8 cellular contexts compared by ENCODE assay signal in the genomic region with DNA sequence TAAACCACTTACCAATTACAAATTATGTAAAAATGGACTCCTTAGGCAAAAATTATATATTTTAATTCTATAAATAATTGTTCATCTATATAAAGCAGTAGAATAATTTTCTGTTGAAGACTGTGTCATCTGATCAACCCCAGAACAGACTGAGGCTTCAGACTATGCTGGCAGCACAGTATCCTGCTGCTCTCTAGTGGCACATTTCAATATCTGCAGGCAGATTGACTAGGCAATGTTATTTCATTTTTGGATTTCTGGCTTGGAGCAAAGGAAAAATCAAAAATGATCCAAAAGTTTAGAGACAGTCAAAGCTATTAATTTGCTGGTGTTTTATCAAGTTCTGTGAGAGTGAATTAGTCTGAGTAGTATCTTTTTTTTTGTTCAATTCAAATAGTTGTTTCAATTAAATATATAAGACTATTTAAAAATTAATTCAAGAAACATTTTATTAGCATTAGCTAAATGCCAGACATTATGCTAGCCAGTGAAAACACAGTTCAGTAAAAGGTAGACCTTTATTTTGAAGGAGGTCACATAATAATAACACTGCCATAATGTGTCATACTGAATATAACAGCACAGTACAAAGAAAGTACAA. TPM values are rescaled to one million over a fixed set of nuclear protein-coding genes. Genes with fewer than 3 reads are reported as not detected.
DNase-seq lines count a peak whose midpoint lies in the region; ATAC-seq, FAIRE-seq and TF ChIP-seq lines count a peak whose summit lies in the region.

No MANE protein-coding gene starts in this region.

- TF ChIP-seq CTCF in Loucy (conservative IDR thresholded peaks at IDR 0.05; ENCODE audit: low read length) (peak; percentile 84), pancreas (IDR thresholded peaks at IDR 0.05) (peak; percentile 22 to 81 (median 70))

- H3K9me3 ChIP-seq in Loucy (ENCODE audit: insufficient read depth, low read depth, low read length) (no peaks in the 10 kb centered on the region), pancreas (no peaks in the 10 kb centered on the region)

- no peaks in the 10 kb centered on the region for H4K20me1 ChIP-seq in Loucy (ENCODE audit: insufficient read depth, low read length, poor library complexity, severe bottlenecking)

- no peaks in the 10 kb centered on the region for H3K4me1 ChIP-seq in Loucy (ENCODE audit: insufficient read depth, low read length, poor library complexity, severe bottlenecking)
- no peaks in the 10 kb centered on the region for H3K4me1 ChIP-seq in pancreas

- peak; percentile 0 for DNase-seq in stimulated activated CD4-positive, alpha-beta T cell treated with anti-CD3 and anti-CD28 coated beads, Interleukin-12 subunit alpha, Interleukin-12 subunit beta, amount 100 ng/mL, for 4 hours
- no peak for DNase-seq in stimulated activated CD4-positive, alpha-beta T cell treated with anti-CD3 and anti-CD28 coated beads, Interleukin-2, amount 100 ng/mL, for 48 hours
- peak; percentile 44 for DNase-seq in fibroblast of gingiva (ENCODE audit: low read depth)
- peak in 4 of 6 donors; percentile 3 to 32 (median 17) for DNase-seq in pancreas
- DNase-seq in HCEC 1CT, result no peak

- H3K4me3 ChIP-seq in Loucy (ENCODE audit: low read length, poor library complexity, severe bottlenecking), result no peak overlapping the region
- no peak overlapping the region for H3K4me3 ChIP-seq in pancreas

- H3K4me2 ChIP-seq in Loucy (ENCODE audit: low read depth, low read length, poor library complexity, severe bottlenecking), result no peak overlapping the region

- no peak overlapping the region for H2AFZ ChIP-seq in Loucy (ENCODE audit: low read length)

- H3F3A ChIP-seq in Loucy (ENCODE audit: low read depth), result no peaks in the 10 kb centered on the region

- H3K79me2 ChIP-seq in Loucy (ENCODE audit: insufficient read depth, low read length), result no peaks in the 10 kb centered on the region

- ATAC-seq in GM21723 (IDR thresholded peaks at IDR 0.05; ENCODE audit: unreplicated experiment) (peak; percentile 87), pancreas (peak; percentile 87 to 99 (median 97))

- H3K27ac ChIP-seq in pancreas, result no peak overlapping the region

- FAIRE-seq in TTC549 (lab: Jason Lieb, UNC) (peak; percentile 60), pancreas (lab: Jason Lieb, UNC) (peak; percentile 91)

- H3K36me3 ChIP-seq in Loucy (ENCODE audit: insufficient read depth, low read length) (no peaks in the 10 kb centered on the region), pancreas (no peaks in the 10 kb centered on the region)

- H3K27me3 ChIP-seq in Loucy (ENCODE audit: insufficient read depth, low read length, poor library complexity, severe bottlenecking), result no peaks in the 10 kb centered on the region
- H3K27me3 ChIP-seq in pancreas, result no peaks in the 10 kb centered on the region

- intact Hi-C loops in pancreas (cut with DNase I), result loop anchor here in 2 of 3 donors (5.0 kb wide), 1 partner anchor 194 kb away; no protein-coding TSS in a partner anchor

- H3K9ac ChIP-seq in Loucy (ENCODE audit: low read depth, low read length, poor library complexity, severe bottlenecking), result no peak overlapping the region

- H3K9me2 ChIP-seq in Loucy (replicated peaks; ENCODE audit: low read depth, low read length), result no peaks in the 10 kb centered on the region

RNA-seq across cellular contexts. Expression of a gene that starts 21.3 kb away (rescaled TPM):
- total RNA-seq in pancreas, result under 1 TPM in 2 of 6 donors, not detected in 4; 0.13 to 0.37 TPM
- not detected for polyA plus RNA-seq in pancreas

RNA-seq across cellular contexts. Expression of a gene that starts 49.6 kb away (rescaled TPM):
- total RNA-seq in pancreas, result 1 to 10 TPM in 2 of 6 donors, not detected in 4; 1.3 to 3.4 TPM
- polyA plus RNA-seq in pancreas, result under 1 TPM in 1 of 2 donors, not detected in 1; 0.19 TPM

Comparison
In these comparisons a context has a peak if more than half of its experiments do, and no peak if none do; other contexts are left out.
1. DNase-seq: peak in stimulated activated CD4-positive, alpha-beta T cell treated with anti-CD3 and anti-CD28 coated beads, Interleukin-12 subunit alpha, Interleukin-12 subunit beta, amount 100 ng/mL, for 4 hours (single experiment), fibroblast of gingiva (single experiment) and pancreas (4 of 6); none in stimulated activated CD4-positive, alpha-beta T cell treated with anti-CD3 and anti-CD28 coated beads, Interleukin-2, amount 100 ng/mL, for 48 hours (0 of 2) and HCEC 1CT (single experiment).